ENCODE assay signal across 24 cellular contexts in the genomic region with DNA sequence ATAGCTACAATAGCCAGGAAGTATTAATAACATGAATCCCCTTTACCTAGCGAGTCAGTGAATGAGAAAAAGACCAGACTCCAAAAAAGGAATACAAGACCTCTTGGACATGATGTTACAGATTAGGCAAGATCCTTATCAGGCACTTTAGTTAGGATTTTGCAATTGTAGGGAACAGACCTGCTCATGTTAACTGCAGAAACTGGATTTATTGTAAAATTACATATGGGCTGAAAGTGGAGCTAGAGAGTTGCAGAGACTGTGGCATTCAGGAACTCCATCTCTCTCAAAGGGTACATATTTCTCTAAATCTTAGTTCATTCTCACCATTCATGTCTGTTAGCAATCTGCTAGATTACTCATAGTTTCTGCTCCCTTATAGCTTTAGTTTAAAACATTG.
"Had no signal": no experiment of that assay in that cellular context is flagged by ENCODE, and none has a peak within 500 bp of the region (broad histone marks: within the 10 kb centered on the region; RNA-seq: fewer than 3 reads in every experiment).

No MANE protein-coding gene starts in this region.

- H3K9me3 Mint-ChIP-seq: activated B cell treated with CpG ODN at 0.5 μM for 24 hours; activated T-cell treated with anti-CD3 and anti-CD28 coated beads, Interleukin-2, amount 50 U/mL, for 24 hours; activated T-helper 17 cell treated with anti-CD3 and anti-CD28 coated beads, Interleukin-2, amount 50 U/mL, for 72 hours; stimulated activated memory B cell treated with anti-CD40 and anti-IgM and Interleukin-4, amounts not matched to agents 10 μg/mL and 1 μg/mL and 100 μg/mL, for 72 hours; type B pancreatic cell had no signal

- H3K4me3 ChIP-seq: heart right ventricle, mucosa of descending colon, testis had no signal

- H3K27ac Mint-ChIP-seq: activated B cell treated with CpG ODN at 0.5 μM for 24 hours; activated CD4-positive, alpha-beta T cell treated with anti-CD3 and anti-CD28 coated beads for 36 hours; activated naive CD8-positive, alpha-beta T cell; activated T-cell treated with anti-CD3 and anti-CD28 coated beads, Interleukin-2, amount 50 U/mL, for 24 hours; activated T-helper 17 cell treated with anti-CD3 and anti-CD28 coated beads, Interleukin-2, amount 50 U/mL, for 72 hours; stimulated activated memory B cell treated with anti-CD40 and anti-IgM and Interleukin-4, amounts not matched to agents 10 μg/mL and 1 μg/mL and 100 μg/mL, for 72 hours; type B pancreatic cell had no signal

- H3K36me3 ChIP-seq: heart right ventricle had no signal

- H3K9me3 ChIP-seq: mucosa of descending colon, testis had no signal

- H3K4me1 Mint-ChIP-seq: activated B cell treated with CpG ODN at 0.5 μM for 24 hours; activated CD4-positive, alpha-beta T cell treated with anti-CD3 and anti-CD28 coated beads for 36 hours; activated T-helper 17 cell treated with anti-CD3 and anti-CD28 coated beads, Interleukin-2, amount 50 U/mL, for 72 hours; stimulated activated memory B cell treated with anti-CD40 and anti-IgM and Interleukin-4, amounts not matched to agents 10 μg/mL and 1 μg/mL and 100 μg/mL, for 72 hours had no signal

- DNase-seq: activated B cell treated with CpG ODN at 0.5 μM for 24 hours; activated CD4-positive, alpha-beta T cell treated with anti-CD3 and anti-CD28 coated beads for 36 hours; activated CD4-positive, alpha-beta T cell treated with anti-CD3 and anti-CD28 coated beads, Interleukin-2, amount 50 U/mL, for 4 hours; activated CD8-positive, alpha-beta memory T cell treated with anti-CD3 and anti-CD28 coated beads for 24 hours; activated CD8-positive, alpha-beta memory T cell treated with anti-CD3 and anti-CD28 coated beads, Interleukin-2, amount 50 U/mL, for 4 hours; activated T-cell treated with anti-CD3 and anti-CD28 coated beads, Interleukin-2, amount 50 U/mL, for 24 hours; central memory CD4-positive, alpha-beta T cell; effector memory CD4-positive, alpha-beta T cell; heart right ventricle; islet precursor cell; left cardiac atrium; mesenchymal stem cell; mucosa of descending colon; nucleus accumbens; right cardiac atrium; stimulated activated CD4-positive, alpha-beta T cell treated with anti-CD3 and anti-CD28 coated beads, Interleukin-1b, Interleukin-23, amount 100 ng/mL, for 48 hours; T-helper 9 cell; testis had no signal

- H3K4me3 Mint-ChIP-seq: activated B cell treated with CpG ODN at 0.5 μM for 24 hours; activated CD4-positive, alpha-beta T cell treated with anti-CD3 and anti-CD28 coated beads for 36 hours; activated naive CD8-positive, alpha-beta T cell; activated T-cell treated with anti-CD3 and anti-CD28 coated beads, Interleukin-2, amount 50 U/mL, for 24 hours; activated T-helper 17 cell treated with anti-CD3 and anti-CD28 coated beads, Interleukin-2, amount 50 U/mL, for 72 hours; stimulated activated memory B cell treated with anti-CD40 and anti-IgM and Interleukin-4, amounts not matched to agents 10 μg/mL and 1 μg/mL and 100 μg/mL, for 72 hours; type B pancreatic cell had no signal

- H3K27ac ChIP-seq: heart right ventricle, parathyroid adenoma, testis had no signal

- ATAC-seq: activated CD4-positive, alpha-beta T cell treated with anti-CD3 and anti-CD28 coated beads for 36 hours; activated T-helper 17 cell treated with anti-CD3 and anti-CD28 coated beads, Interleukin-2, amount 50 U/mL, for 72 hours; esophagus mucosa; heart right ventricle; left cardiac atrium; mucosa of descending colon; right cardiac atrium; stimulated activated memory B cell treated with anti-CD40 and anti-IgM and Interleukin-4, amounts not matched to agents 10 μg/mL and 1 μg/mL and 100 μg/mL, for 72 hours had no signal

- H3K36me3 Mint-ChIP-seq: activated naive CD8-positive, alpha-beta T cell; stimulated activated memory B cell treated with anti-CD40 and anti-IgM and Interleukin-4, amounts not matched to agents 10 μg/mL and 1 μg/mL and 100 μg/mL, for 72 hours; type B pancreatic cell had no signal

- H3K4me1 ChIP-seq: parathyroid adenoma, testis had no signal

- H3K27me3 ChIP-seq: heart right ventricle, testis had no signal
